Comparison of ENCODE assay signal across 1 cellular context in the genomic region with DNA sequence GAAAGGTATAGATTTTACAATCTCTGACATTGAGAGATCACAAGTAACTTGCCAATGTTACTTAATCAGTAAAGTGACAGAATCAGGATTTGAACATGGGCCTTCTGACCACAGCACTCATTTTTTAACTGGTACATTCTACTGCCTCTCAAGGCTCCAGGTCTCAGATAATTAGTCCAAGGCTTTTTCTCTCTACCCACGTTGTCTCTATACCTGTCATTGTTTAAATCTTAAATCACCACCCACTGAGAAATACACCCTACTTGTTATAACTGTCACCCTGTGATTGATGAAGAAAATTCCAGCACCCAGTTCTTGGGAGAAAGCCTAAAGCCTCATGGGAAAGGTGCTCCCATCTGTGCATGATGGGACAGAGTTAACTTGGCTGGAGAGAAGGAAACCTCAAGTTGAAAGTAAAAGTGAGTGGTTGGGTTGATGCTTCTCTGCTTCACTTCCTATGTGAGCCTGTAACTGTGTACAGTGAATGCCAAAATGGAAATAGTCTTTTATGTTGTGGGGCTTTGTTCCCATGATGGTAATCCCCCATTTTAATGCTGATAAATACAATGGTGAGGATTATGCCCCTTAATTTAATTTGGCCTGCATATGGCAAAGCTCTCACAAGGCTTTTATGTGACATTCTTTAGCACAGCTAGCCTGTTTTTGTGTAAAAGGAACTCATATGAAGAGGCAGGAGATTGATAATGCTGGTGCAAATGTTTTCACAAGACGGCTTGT.
TF ChIP-seq lines count a peak whose summit lies in the region.

No MANE protein-coding gene starts in this region.

TF ChIP-seq in WTC11, 78 proteins besides CTCF, POLR2A, EP300 and RAD21 (continued from another document):
- TF ChIP-seq, protein P1, sequence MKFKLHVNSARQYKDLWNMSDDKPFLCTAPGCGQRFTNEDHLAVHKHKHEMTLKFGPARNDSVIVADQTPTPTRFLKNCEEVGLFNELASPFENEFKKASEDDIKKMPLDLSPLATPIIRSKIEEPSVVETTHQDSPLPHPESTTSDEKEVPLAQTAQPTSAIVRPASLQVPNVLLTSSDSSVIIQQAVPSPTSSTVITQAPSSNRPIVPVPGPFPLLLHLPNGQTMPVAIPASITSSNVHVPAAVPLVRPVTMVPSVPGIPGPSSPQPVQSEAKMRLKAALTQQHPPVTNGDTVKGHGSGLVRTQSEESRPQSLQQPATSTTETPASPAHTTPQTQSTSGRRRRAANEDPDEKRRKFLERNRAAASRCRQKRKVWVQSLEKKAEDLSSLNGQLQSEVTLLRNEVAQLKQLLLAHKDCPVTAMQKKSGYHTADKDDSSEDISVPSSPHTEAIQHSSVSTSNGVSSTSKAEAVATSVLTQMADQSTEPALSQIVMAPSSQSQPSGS (CRISPR knock-in tag; IDR thresholded peaks at IDR 0.05; ENCODE audit: borderline replicate concordance, low read depth), result no peak
